1 cellular context compared by ENCODE assay signal in genomic region chr9:92767078-92768054, GRCh38.
TF ChIP-seq lines count a peak whose summit lies in the region.

No MANE protein-coding gene starts in this region.

TF ChIP-seq in WTC11, 78 proteins besides CTCF, POLR2A, EP300 and RAD21 (continued from another document):
- TF ChIP-seq, protein P1, sequence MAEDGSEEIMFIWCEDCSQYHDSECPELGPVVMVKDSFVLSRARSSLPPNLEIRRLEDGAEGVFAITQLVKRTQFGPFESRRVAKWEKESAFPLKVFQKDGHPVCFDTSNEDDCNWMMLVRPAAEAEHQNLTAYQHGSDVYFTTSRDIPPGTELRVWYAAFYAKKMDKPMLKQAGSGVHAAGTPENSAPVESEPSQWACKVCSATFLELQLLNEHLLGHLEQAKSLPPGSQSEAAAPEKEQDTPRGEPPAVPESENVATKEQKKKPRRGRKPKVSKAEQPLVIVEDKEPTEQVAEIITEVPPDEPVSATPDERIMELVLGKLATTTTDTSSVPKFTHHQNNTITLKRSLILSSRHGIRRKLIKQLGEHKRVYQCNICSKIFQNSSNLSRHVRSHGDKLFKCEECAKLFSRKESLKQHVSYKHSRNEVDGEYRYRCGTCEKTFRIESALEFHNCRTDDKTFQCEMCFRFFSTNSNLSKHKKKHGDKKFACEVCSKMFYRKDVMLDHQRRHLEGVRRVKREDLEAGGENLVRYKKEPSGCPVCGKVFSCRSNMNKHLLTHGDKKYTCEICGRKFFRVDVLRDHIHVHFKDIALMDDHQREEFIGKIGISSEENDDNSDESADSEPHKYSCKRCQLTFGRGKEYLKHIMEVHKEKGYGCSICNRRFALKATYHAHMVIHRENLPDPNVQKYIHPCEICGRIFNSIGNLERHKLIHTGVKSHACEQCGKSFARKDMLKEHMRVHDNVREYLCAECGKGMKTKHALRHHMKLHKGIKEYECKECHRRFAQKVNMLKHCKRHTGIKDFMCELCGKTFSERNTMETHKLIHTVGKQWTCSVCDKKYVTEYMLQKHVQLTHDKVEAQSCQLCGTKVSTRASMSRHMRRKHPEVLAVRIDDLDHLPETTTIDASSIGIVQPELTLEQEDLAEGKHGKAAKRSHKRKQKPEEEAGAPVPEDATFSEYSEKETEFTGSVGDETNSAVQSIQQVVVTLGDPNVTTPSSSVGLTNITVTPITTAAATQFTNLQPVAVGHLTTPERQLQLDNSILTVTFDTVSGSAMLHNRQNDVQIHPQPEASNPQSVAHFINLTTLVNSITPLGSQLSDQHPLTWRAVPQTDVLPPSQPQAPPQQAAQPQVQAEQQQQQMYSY (CRISPR knock-in tag; IDR thresholded peaks at IDR 0.05): no peak
- TF ChIP-seq SP1 (CRISPR knock-in tag; conservative IDR thresholded peaks at IDR 0.05) (no peak), SMAD3 (CRISPR knock-in tag; IDR thresholded peaks at IDR 0.05; ENCODE audit: borderline replicate concordance) (no peak), ZNF423 (CRISPR knock-in tag; IDR thresholded peaks at IDR 0.05) (no peak)
